Comparison of ENCODE assay signal across 30 cellular contexts in the genomic region with DNA sequence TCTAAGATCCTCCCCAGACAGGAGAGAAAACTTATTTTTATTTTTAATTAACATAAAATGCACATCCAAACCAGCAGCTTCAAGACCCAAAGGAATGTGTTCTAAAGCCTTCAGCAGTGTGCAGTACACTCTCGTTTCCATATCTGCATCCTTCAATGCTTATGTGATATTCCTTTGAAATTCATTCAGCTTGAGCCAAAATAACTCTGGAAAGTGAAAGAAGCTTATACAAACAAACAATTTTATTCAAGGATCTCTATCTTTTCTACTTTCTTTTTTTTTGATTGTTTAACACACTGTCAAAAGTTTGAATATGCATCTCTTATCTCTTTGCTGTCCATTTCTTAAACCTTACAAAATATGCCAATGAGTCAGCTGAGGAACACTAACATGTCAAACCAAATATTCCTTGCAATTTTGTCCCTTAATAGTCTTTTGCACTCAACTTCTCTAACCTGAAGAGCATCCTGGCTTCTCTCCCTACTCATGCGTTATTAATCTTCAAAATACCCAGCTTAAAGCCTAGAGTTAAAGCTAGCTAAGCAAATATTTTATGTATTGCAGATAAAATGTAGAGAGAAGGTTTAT.
DNase-seq lines count a peak whose midpoint lies in the region; ATAC-seq, FAIRE-seq and TF ChIP-seq lines count a peak whose summit lies in the region.
"Had no signal": no experiment of that assay in that cellular context is flagged by ENCODE, and none has a peak within 500 bp of the region (broad histone marks: within the 10 kb centered on the region; RNA-seq: fewer than 3 reads in every experiment).

No MANE protein-coding gene starts in this region.

- CTCF ChIA-PET in Panc1 (lab: Charles Lee), result no interaction called here

- peaks cover 53% of the 10 kb centered on the region for H3K4me1 ChIP-seq in Panc1 (ENCODE audit: control insufficient read depth, insufficient read depth, low read length)
- no peaks in the 10 kb centered on the region for H3K4me1 ChIP-seq in fibroblast of lung (ENCODE audit: control insufficient read depth, extremely low read depth, insufficient read depth, low read length)
- peaks cover 7 to 21% (median 17%) of the 10 kb centered on the region in 3 donors for H3K4me1 ChIP-seq in pancreas
- no peaks in the 10 kb centered on the region for H3K4me1 ChIP-seq in breast epithelium
- H3K4me1 ChIP-seq: tibial artery had no signal

- no peaks in the 10 kb centered on the region for H4K20me1 ChIP-seq in fibroblast of lung (ENCODE audit: control insufficient read depth, extremely low read depth, insufficient read depth, low read length)

- intact Hi-C loops in Panc1 (cut with micrococcal nuclease; ENCODE audit: unreplicated experiment), result no loop called here
- intact Hi-C loops in pancreas (cut with DNase I), result no loop called here
- intact Hi-C loops in breast epithelium (cut with DNase I; ENCODE audit: low total_unique reads), result no loop called here

- H3K9ac ChIP-seq in fibroblast of lung (ENCODE audit: insufficient read depth, low read length), result no peak overlapping the region

- WGBS in pancreas, 2 donors, result 8 to 12% methylated on average over 2 of the region's 2 CpGs

- no peaks in the 10 kb centered on the region for H3K9me3 ChIP-seq in Panc1 (ENCODE audit: control insufficient read depth, insufficient read depth, low read depth, low read length)
- no peaks in the 10 kb centered on the region for H3K9me3 ChIP-seq in fibroblast of lung (ENCODE audit: control insufficient read depth, insufficient read depth, low read depth, low read length)
- no peaks in the 10 kb centered on the region for H3K9me3 ChIP-seq in pancreas
- no peaks in the 10 kb centered on the region for H3K9me3 ChIP-seq in breast epithelium
- H3K9me3 ChIP-seq: heart left ventricle, stomach, tibial artery had no signal

- no peaks in the 10 kb centered on the region for H3K36me3 ChIP-seq in Panc1 (ENCODE audit: control insufficient read depth, insufficient read depth, low read length)
- no peaks in the 10 kb centered on the region for H3K36me3 ChIP-seq in fibroblast of lung (ENCODE audit: control insufficient read depth, insufficient read depth, low read length)
- no peaks in the 10 kb centered on the region for H3K36me3 ChIP-seq in pancreas
- H3K36me3 ChIP-seq in breast epithelium, result no peaks in the 10 kb centered on the region
- H3K36me3 ChIP-seq: brain microvascular endothelial cell, heart left ventricle, stomach, tibial artery had no signal

- TF ChIP-seq CTCF in Panc1 (IDR thresholded peaks at IDR 0.05) (no peak), fibroblast of lung (conservative IDR thresholded peaks at IDR 0.05 in 1 of 2, IDR thresholded peaks at IDR 0.05 in 1 of 2; ENCODE audit: low read depth in 1 of 2, low read length in 2 of 2) (no peak), pancreas (IDR thresholded peaks at IDR 0.05) (no peak), breast epithelium (IDR thresholded peaks at IDR 0.05) (no peak)

- in situ Hi-C loops in Panc1 (cut with HindIII; ENCODE audit: low pct_unique_long_range_greater_than_20kb, low sequenced_read_pairs), result no loop called here

- no peak for FAIRE-seq in pancreas (lab: Jason Lieb, UNC)

- BruUV-seq in Panc1 (replicated peaks; lab: Mats Ljungman, UMichigan), result no TSS peak

- H3K27me3 ChIP-seq in Panc1 (ENCODE audit: control insufficient read depth, insufficient read depth, low read length) (no peaks in the 10 kb centered on the region), fibroblast of lung (ENCODE audit: control insufficient read depth, insufficient read depth, low read length) (no peaks in the 10 kb centered on the region), pancreas (no peaks in the 10 kb centered on the region), breast epithelium (no peaks in the 10 kb centered on the region)
- H3K27me3 ChIP-seq: brain microvascular endothelial cell, heart left ventricle, stomach, tibial artery had no signal

- H3K79me2 ChIP-seq in fibroblast of lung (ENCODE audit: control insufficient read depth, insufficient read depth, low read length), result no peaks in the 10 kb centered on the region

- H3K27ac ChIP-seq in Panc1 (ENCODE audit: low read length), result peak overlapping the region; percentile 86
- no peak overlapping the region for H3K27ac ChIP-seq in fibroblast of lung (ENCODE audit: insufficient read depth, low read length)
- no peak overlapping the region for H3K27ac ChIP-seq in pancreas
- H3K27ac ChIP-seq in substantia nigra (ENCODE audit: low read depth, low read length, poor library complexity, severe bottlenecking), result no peak overlapping the region
- no peak overlapping the region for H3K27ac ChIP-seq in breast epithelium
- H3K27ac ChIP-seq: heart left ventricle, tibial artery had no signal

- H2AFZ ChIP-seq in fibroblast of lung (ENCODE audit: low read length), result no peak overlapping the region

- no peak for TF ChIP-seq POLR2A in breast epithelium (IDR thresholded peaks at IDR 0.05)

- ATAC-seq in Panc1 (peak; percentile 70), pancreas (peak; percentile 26 to 40 (median 32))
- ATAC-seq: heart left ventricle; naive thymus-derived CD4-positive, alpha-beta T cell had no signal

- POLR2A ChIA-PET in Panc1 (lab: Charles Lee), result interaction anchor here (0.6 kb wide), 1 partner anchor 72 kb away, joined by 5 read pairs; no protein-coding TSS in a partner anchor

- DNase-seq in DMS53 (lab: John Stamatoyannopoulos, UW), result peak; percentile 29
- DNase-seq in DMS53 treated with DMSO at 0.1 percent for 48 hours (lab: John Stamatoyannopoulos, UW; ENCODE audit: unreplicated experiment), result no peak
- no peak for DNase-seq in Panc1 (ENCODE audit: low read depth, low spot score)
- peak; percentile 24 to 58 for DNase-seq in fibroblast of lung (ENCODE audit: low read depth in 2 of 2)
- no peak for DNase-seq in pancreas
- no peak for DNase-seq in substantia nigra (lab: John Stamatoyannopoulos, UW)
- no peak for DNase-seq in breast epithelium (ENCODE audit: low spot score in 2 of 2)
- DNase-seq in stimulated activated CD4-positive, alpha-beta T cell treated with anti-CD3 and anti-CD28 coated beads, Interleukin-2, amount 100 ng/mL, for 48 hours, result no peak
- DNase-seq: 8988T; activated CD8-positive, alpha-beta memory T cell treated with anti-CD3 and anti-CD28 coated beads for 24 hours; activated gamma-delta T cell treated with Interleukin-2 at 50 U/mL for 16 hours; activated T-cell treated with anti-CD3 and anti-CD28 coated beads, Interleukin-2, amount 50 U/mL, for 1 hour; AML-193; brain microvascular endothelial cell; CD8-positive, alpha-beta memory T cell; DMS79; GF-D8; H9; heart left ventricle; IMR-90; midbrain; naive thymus-derived CD4-positive, alpha-beta T cell; NCI-H1930; NCI-H526 treated with DMSO at 0.1 percent for 48 hours; nucleus accumbens; retina; stimulated activated CD4-positive, alpha-beta T cell treated with anti-CD3 and anti-CD28 coated beads, Interleukin-1b, Interleukin-23, amount 100 ng/mL, for 48 hours; T-helper 2 cell; tibial artery had no signal

- no peak overlapping the region for H3K4me2 ChIP-seq in fibroblast of lung (ENCODE audit: extremely low read depth, insufficient read depth, low read length)

- H3K4me3 ChIP-seq in Panc1 (ENCODE audit: low read depth in 2 of 2, low read length in 2 of 2), result no peak overlapping the region
- no peak overlapping the region for H3K4me3 ChIP-seq in fibroblast of lung (replicated peaks in 1 of 4; ENCODE audit: control extremely low read depth in 1 of 4, insufficient read depth in 1 of 4, low read depth in 3 of 4, low read length in 4 of 4)
- no peak overlapping the region for H3K4me3 ChIP-seq in pancreas
- H3K4me3 ChIP-seq in breast epithelium, result no peak overlapping the region
- H3K4me3 ChIP-seq: heart left ventricle, stomach, tibial artery had no signal

Comparison
In these comparisons a context has a peak if more than half of its experiments do, and no peak if none do; other contexts are left out.
1. DNase-seq: peak in DMS53 (single experiment) and fibroblast of lung (2 of 2); none in DMS53 treated with DMSO at 0.1 percent for 48 hours (single experiment), Panc1 (single experiment), pancreas (0 of 6), substantia nigra (0 of 49), breast epithelium (0 of 2) and stimulated activated CD4-positive, alpha-beta T cell treated with anti-CD3 and anti-CD28 coated beads, Interleukin-2, amount 100 ng/mL, for 48 hours (0 of 2).